18 cellular contexts compared by ENCODE assay signal in genomic region chr10:91196268-91197043, GRCh38. TPM values are rescaled to one million over a fixed set of nuclear protein-coding genes. Genes with fewer than 3 reads are reported as not detected.
A peak's percentile ranks its signal among the peaks of the same experiment; 100 is the strongest.
DNase-seq lines count a peak whose midpoint lies in the region; ATAC-seq, FAIRE-seq and TF ChIP-seq lines count a peak whose summit lies in the region.
"Had no signal": no experiment of that assay in that cellular context is flagged by ENCODE, and none has a peak within 500 bp of the region (broad histone marks: within the 10 kb centered on the region; RNA-seq: fewer than 3 reads in every experiment).

No MANE protein-coding gene starts in this region.

- peak overlapping the region; percentile 43 to 87 (median 60) for H3K27ac Mint-ChIP-seq in CD4-positive, alpha-beta memory T cell
- H3K27ac Mint-ChIP-seq in activated T-helper 17 cell treated with anti-CD3 and anti-CD28 coated beads, Interleukin-2, amount 50 U/mL, for 72 hours = peak overlapping the region; percentile 21
- peak overlapping the region; percentile 23 to 81 (median 60) for H3K27ac Mint-ChIP-seq in naive B cell

- no peak for DNase-seq in CD4-positive, alpha-beta memory T cell
- DNase-seq in GM19239 (ENCODE audit: insufficient read length, low spot score) = no peak
- no peak for DNase-seq in naive B cell
- DNase-seq in head of caudate nucleus = no peak
- DNase-seq in thyroid gland = no peak
- DNase-seq in RKO (ENCODE audit: low spot score) = no peak
- DNase-seq: activated gamma-delta T cell; cortex of kidney; KG1; NCI-H1048; stimulated activated CD4-positive, alpha-beta T cell treated with anti-CD3 and anti-CD28 coated beads, Interleukin-4, amount 100 ng/mL, for 1 hour; T-helper 1 cell; testis had no signal

- H3K27ac ChIP-seq in CD4-positive, alpha-beta memory T cell (ENCODE audit: low read depth, low read length) = no peak overlapping the region
- H3K27ac ChIP-seq in thyroid gland = no peak overlapping the region
- H3K27ac ChIP-seq: BLaER1, HL-60, parathyroid adenoma, testis had no signal

- H3K9me3 Mint-ChIP-seq in CD4-positive, alpha-beta memory T cell = peaks cover 0 to 4% (median 0%) of the 10 kb centered on the region in 8 donors
- peaks cover 3% of the 10 kb centered on the region for H3K9me3 Mint-ChIP-seq in activated T-helper 17 cell treated with anti-CD3 and anti-CD28 coated beads, Interleukin-2, amount 50 U/mL, for 72 hours
- H3K9me3 Mint-ChIP-seq in naive B cell = peaks cover 0 to 4% (median 0%) of the 10 kb centered on the region in 7 donors

- 87 to 90% methylated on average over 2 of the region's 2 CpGs for WGBS in thyroid gland, 2 donors

- no peaks in the 10 kb centered on the region for H3K27me3 ChIP-seq in CD4-positive, alpha-beta memory T cell (ENCODE audit: insufficient read depth, low read length)
- no peaks in the 10 kb centered on the region for H3K27me3 ChIP-seq in thyroid gland
- H3K27me3 ChIP-seq: BLaER1, testis had no signal

- CTCF ChIA-PET in CD4-positive, alpha-beta memory T cell (lab: Charles Lee; ENCODE audit: partially characterized antibody) = no interaction called here

- ATAC-seq in activated T-helper 17 cell treated with anti-CD3 and anti-CD28 coated beads, Interleukin-2, amount 50 U/mL, for 72 hours (replicated peaks) = no peak
- ATAC-seq in naive B cell (ENCODE audit: low read depth in 2 of 2) = no peak

- peaks cover 69 to 90% (median 81%) of the 10 kb centered on the region in 4 donors for H3K4me1 Mint-ChIP-seq in CD4-positive, alpha-beta memory T cell
- peaks cover 70% of the 10 kb centered on the region for H3K4me1 Mint-ChIP-seq in activated T-helper 17 cell treated with anti-CD3 and anti-CD28 coated beads, Interleukin-2, amount 50 U/mL, for 72 hours
- peaks cover 60 to 89% (median 73%) of the 10 kb centered on the region in 3 donors for H3K4me1 Mint-ChIP-seq in naive B cell

- TF ChIP-seq POLR2A in thyroid gland (IDR thresholded peaks at IDR 0.05) = no peak

- intact Hi-C loops in CD4-positive, alpha-beta memory T cell (cut with micrococcal nuclease) = no loop called here
- intact Hi-C loops in head of caudate nucleus (cut with DNase I) = no loop called here
- intact Hi-C loops in thyroid gland (cut with DNase I) = no loop called here

- H3K36me3 Mint-ChIP-seq in CD4-positive, alpha-beta memory T cell = peaks cover 6 to 12% of the 10 kb centered on the region in 2 donors
- peaks cover 8% of the 10 kb centered on the region for H3K36me3 Mint-ChIP-seq in activated T-helper 17 cell treated with anti-CD3 and anti-CD28 coated beads, Interleukin-2, amount 50 U/mL, for 72 hours (ENCODE audit: low read depth)
- peaks cover 4 to 13% of the 10 kb centered on the region in 2 donors for H3K36me3 Mint-ChIP-seq in naive B cell

- POLR2A ChIA-PET in CD4-positive, alpha-beta memory T cell (lab: Charles Lee; ENCODE audit: partially characterized antibody) = interaction anchor here (0.8 kb wide), 1 partner anchor 33 kb away, joined by 5 read pairs; no protein-coding TSS in a partner anchor

- peak; percentile 53 for FAIRE-seq in GM19239 (lab: Jason Lieb, UNC)
- FAIRE-seq: H54 had no signal

- TF ChIP-seq CTCF in thyroid gland (IDR thresholded peaks at IDR 0.05) = no peak

- no peaks in the 10 kb centered on the region for H3K27me3 Mint-ChIP-seq in CD4-positive, alpha-beta memory T cell
- H3K27me3 Mint-ChIP-seq in activated T-helper 17 cell treated with anti-CD3 and anti-CD28 coated beads, Interleukin-2, amount 50 U/mL, for 72 hours = no peaks in the 10 kb centered on the region
- H3K27me3 Mint-ChIP-seq in naive B cell = no peaks in the 10 kb centered on the region

- peaks cover 76% of the 10 kb centered on the region for H3K4me1 ChIP-seq in CD4-positive, alpha-beta memory T cell (ENCODE audit: insufficient read depth, low read length)
- H3K4me1 ChIP-seq in thyroid gland = peaks cover 1 to 4% of the 10 kb centered on the region in 2 donors
- H3K4me1 ChIP-seq: testis had no signal

- no peaks in the 10 kb centered on the region for H3K36me3 ChIP-seq in CD4-positive, alpha-beta memory T cell (ENCODE audit: insufficient read depth, low read length)
- no peaks in the 10 kb centered on the region for H3K36me3 ChIP-seq in thyroid gland
- H3K36me3 ChIP-seq: BLaER1 had no signal

- H3K9me3 ChIP-seq in CD4-positive, alpha-beta memory T cell (ENCODE audit: control insufficient read depth in 1 of 2, low read length in 2 of 2) = no peaks in the 10 kb centered on the region
- no peaks in the 10 kb centered on the region for H3K9me3 ChIP-seq in thyroid gland
- H3K9me3 ChIP-seq: BLaER1, testis had no signal

- no peak overlapping the region for H3K4me3 ChIP-seq in CD4-positive, alpha-beta memory T cell (ENCODE audit: low read length in 2 of 2)
- no peak overlapping the region for H3K4me3 ChIP-seq in thyroid gland (replicated peaks in 1 of 3)
- H3K4me3 ChIP-seq: BLaER1, testis had no signal

- H3K4me3 Mint-ChIP-seq in CD4-positive, alpha-beta memory T cell = no peak overlapping the region
- H3K4me3 Mint-ChIP-seq in activated T-helper 17 cell treated with anti-CD3 and anti-CD28 coated beads, Interleukin-2, amount 50 U/mL, for 72 hours = peak overlapping the region; percentile 9
- no peak overlapping the region for H3K4me3 Mint-ChIP-seq in naive B cell

RNA-seq across cellular contexts. Expression of gene PCGF5, which starts 24.0 kb away (rescaled TPM):
- 10 to 100 TPM; 51.0 to 52.9 TPM for total RNA-seq in CD4-positive, alpha-beta memory T cell
- 10 to 100 TPM; 81.5 to 84.2 TPM for polyA plus RNA-seq in CD4-positive, alpha-beta memory T cell
- 10 to 100 TPM; 32.9 to 37.3 TPM for total RNA-seq in activated T-helper 17 cell treated with anti-CD3 and anti-CD28 coated beads, Interleukin-2, amount 50 U/mL, for 72 hours
- polyA plus RNA-seq in naive B cell (ENCODE audit: low read depth in 6 of 6) = 100 to 1,000 TPM in 4 of 6 donors, 10 to 100 TPM in 2; 87.8 to 137 (median 112) TPM
- 10 to 100 TPM; 47.8 to 63.7 (median 55.0) TPM for total RNA-seq in thyroid gland
